1 cellular context compared by ENCODE assay signal in the genomic region with DNA sequence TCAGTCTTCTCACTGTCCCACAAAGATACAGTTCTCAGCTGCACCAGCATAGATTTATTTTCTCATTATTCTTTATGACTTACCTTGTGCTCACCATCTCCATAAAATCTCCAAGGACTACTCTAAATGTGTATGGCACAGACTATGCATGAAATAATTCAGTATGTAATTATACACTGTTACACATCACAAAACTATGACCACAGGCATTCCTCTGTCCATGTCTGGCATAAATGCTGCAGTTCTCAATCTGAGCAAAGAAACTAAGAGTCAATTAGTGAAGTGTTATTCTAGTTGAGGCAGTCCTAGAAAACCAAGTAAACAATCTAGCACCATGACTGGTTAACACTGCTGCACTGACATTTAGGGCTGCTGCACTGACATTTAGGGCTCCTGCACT.
TF ChIP-seq lines count a peak whose summit lies in the region.

No MANE protein-coding gene starts in this region.

TF ChIP-seq in K562, 482 proteins besides CTCF, POLR2A, EP300 and RAD21:
- no peak for TF ChIP-seq PHF21A (IDR thresholded peaks at IDR 0.05; ENCODE audit: borderline replicate concordance, low read depth)
- TF ChIP-seq KAT7 (CRISPR knock-in tag; IDR thresholded peaks at IDR 0.05; ENCODE audit: borderline replicate concordance) = 0 out of 2 replicates have a peak, but pooled peaks have one; percentile 46
